In genomic region chr16:51243836-51244483, GRCh38 we compare ENCODE assay signal across 1 cellular context.
TF ChIP-seq lines count a peak whose summit lies in the region.

No MANE protein-coding gene starts in this region.

TF ChIP-seq in HepG2, 621 proteins besides CTCF, POLR2A, EP300 and RAD21 (continued from another document and continues in another):
- TF ChIP-seq, protein P1, sequence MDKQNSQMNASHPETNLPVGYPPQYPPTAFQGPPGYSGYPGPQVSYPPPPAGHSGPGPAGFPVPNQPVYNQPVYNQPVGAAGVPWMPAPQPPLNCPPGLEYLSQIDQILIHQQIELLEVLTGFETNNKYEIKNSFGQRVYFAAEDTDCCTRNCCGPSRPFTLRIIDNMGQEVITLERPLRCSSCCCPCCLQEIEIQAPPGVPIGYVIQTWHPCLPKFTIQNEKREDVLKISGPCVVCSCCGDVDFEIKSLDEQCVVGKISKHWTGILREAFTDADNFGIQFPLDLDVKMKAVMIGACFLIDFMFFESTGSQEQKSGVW (CRISPR knock-in tag; IDR thresholded peaks at IDR 0.05; ENCODE audit: borderline replicate concordance): no peak
- TF ChIP-seq DDIT3 (CRISPR knock-in tag; IDR thresholded peaks at IDR 0.05) (no peak), SP4 (CRISPR knock-in tag; IDR thresholded peaks at IDR 0.05) (no peak), ZNF512 (CRISPR knock-in tag; IDR thresholded peaks at IDR 0.05) (no peak), PAF1 (CRISPR knock-in tag; IDR thresholded peaks at IDR 0.05) (no peak), KLF13 (CRISPR knock-in tag; IDR thresholded peaks at IDR 0.05) (no peak), FOXK2 (IDR thresholded peaks at IDR 0.05) (no peak), CAMTA2 (CRISPR knock-in tag; IDR thresholded peaks at IDR 0.05; ENCODE audit: borderline replicate concordance) (no peak), THAP11 (CRISPR knock-in tag; IDR thresholded peaks at IDR 0.05) (peak; percentile 35; the same call in 1 of the 2 replicates), PHF21A (CRISPR knock-in tag; IDR thresholded peaks at IDR 0.05) (no peak), ATF7-NPFF (CRISPR knock-in tag; IDR thresholded peaks at IDR 0.05; ENCODE audit: low read depth) (no peak), ZBTB7A (CRISPR knock-in tag; IDR thresholded peaks at IDR 0.05) (no peak), ZNF17 (CRISPR knock-in tag; IDR thresholded peaks at IDR 0.05) (no peak), KDM3A (CRISPR knock-in tag; IDR thresholded peaks at IDR 0.05; ENCODE audit: low read depth) (no peak), FOXK1 (CRISPR knock-in tag; IDR thresholded peaks at IDR 0.05; ENCODE audit: borderline replicate concordance, low read depth) (peak; percentile 59; the same call in 1 of the 2 replicates), SRSF1 (optimal IDR thresholded peaks at IDR 0.05; ENCODE audit: low read depth, low read length) (no peak), EZH2 (conservative IDR thresholded peaks at IDR 0.05; ENCODE audit: low read depth, low read length) (no peak), MEF2D (CRISPR knock-in tag; IDR thresholded peaks at IDR 0.05) (0 out of 2 replicates have a peak, but pooled peaks have one; percentile 20), DPF2 (CRISPR knock-in tag; IDR thresholded peaks at IDR 0.05; ENCODE audit: borderline replicate concordance, low read depth) (peak; percentile 80), ZNF75D (CRISPR knock-in tag; IDR thresholded peaks at IDR 0.05; ENCODE audit: borderline replicate concordance) (no peak), TCF7 (IDR thresholded peaks at IDR 0.05; ENCODE audit: low read depth) (peak; percentile 68), FOXC1 (CRISPR knock-in tag; IDR thresholded peaks at IDR 0.05; ENCODE audit: borderline replicate concordance) (no peak; the same call in 1 of the 2 replicates), ISL2 (CRISPR knock-in tag; IDR thresholded peaks at IDR 0.05) (peak; percentile 89), SIX4 (CRISPR knock-in tag; IDR thresholded peaks at IDR 0.05) (no peak), MAFK (conservative IDR thresholded peaks at IDR 0.05 in 1 of 2, IDR thresholded peaks at IDR 0.05 in 1 of 2; ENCODE audit: low read length in 2 of 2) (peak in 1 of 2 experiments; percentile 25; a peak in 1 of 4 replicates), U2AF1 (optimal IDR thresholded peaks at IDR 0.05; ENCODE audit: low read depth, low read length) (no peak), ZNF124 (CRISPR knock-in tag; IDR thresholded peaks at IDR 0.05) (no peak), SMAD1 (CRISPR knock-in tag; IDR thresholded peaks at IDR 0.05; ENCODE audit: borderline replicate concordance, low read depth) (no peak), GTF3A (CRISPR knock-in tag; conservative IDR thresholded peaks at IDR 0.05) (no peak), SRF (IDR thresholded peaks at IDR 0.05; ENCODE audit: low read depth, low read length) (no peak), ZNF703 (CRISPR knock-in tag; IDR thresholded peaks at IDR 0.05; ENCODE audit: borderline replicate concordance) (peak; percentile 54; the same call in 1 of the 2 replicates), ZNF780A (CRISPR knock-in tag; IDR thresholded peaks at IDR 0.05) (no peak), ZSCAN12 (CRISPR knock-in tag; IDR thresholded peaks at IDR 0.05) (no peak), PHF20 (CRISPR knock-in tag; IDR thresholded peaks at IDR 0.05) (no peak), ZNF562 (CRISPR knock-in tag; IDR thresholded peaks at IDR 0.05; ENCODE audit: borderline replicate concordance) (no peak), ZNF878 (CRISPR knock-in tag; IDR thresholded peaks at IDR 0.05) (no peak; the same call in 1 of the 2 replicates), GRHL1 (CRISPR knock-in tag; conservative IDR thresholded peaks at IDR 0.05) (no peak), ZNF263 (CRISPR knock-in tag; IDR thresholded peaks at IDR 0.05) (no peak), SOX13 (IDR thresholded peaks at IDR 0.05) (no peak), SOX13 (CRISPR knock-in tag; conservative IDR thresholded peaks at IDR 0.05 in 1 of 2, IDR thresholded peaks at IDR 0.05 in 1 of 2) (peak in 1 of 2 experiments; percentile 85; a peak in 2 of 4 replicates), NBN (conservative IDR thresholded peaks at IDR 0.05) (no peak), ZNF230 (CRISPR knock-in tag; IDR thresholded peaks at IDR 0.05) (no peak), FOSL2 (CRISPR knock-in tag; IDR thresholded peaks at IDR 0.05) (peak; percentile 97), NFYC (CRISPR knock-in tag; IDR thresholded peaks at IDR 0.05) (no peak), ZNF746 (CRISPR knock-in tag; IDR thresholded peaks at IDR 0.05) (no peak), ZNF790 (CRISPR knock-in tag; IDR thresholded peaks at IDR 0.05; ENCODE audit: borderline replicate concordance) (no peak), CENPT (CRISPR knock-in tag; IDR thresholded peaks at IDR 0.05; ENCODE audit: low read depth) (no peak), SNAPC5 (CRISPR knock-in tag; IDR thresholded peaks at IDR 0.05; ENCODE audit: borderline replicate concordance) (no peak), TRIM24 (CRISPR knock-in tag; IDR thresholded peaks at IDR 0.05) (no peak), ZNF552 (CRISPR knock-in tag; IDR thresholded peaks at IDR 0.05; ENCODE audit: borderline replicate concordance) (no peak), ZMYM4 (CRISPR knock-in tag; IDR thresholded peaks at IDR 0.05) (0 out of 2 replicates have a peak, but pooled peaks have one; percentile 40), JUNB (CRISPR knock-in tag; IDR thresholded peaks at IDR 0.05; ENCODE audit: borderline replicate concordance) (peak; percentile 96), ZNF674 (CRISPR knock-in tag; IDR thresholded peaks at IDR 0.05; ENCODE audit: low read depth) (no peak)
- TF ChIP-seq, protein P2, sequence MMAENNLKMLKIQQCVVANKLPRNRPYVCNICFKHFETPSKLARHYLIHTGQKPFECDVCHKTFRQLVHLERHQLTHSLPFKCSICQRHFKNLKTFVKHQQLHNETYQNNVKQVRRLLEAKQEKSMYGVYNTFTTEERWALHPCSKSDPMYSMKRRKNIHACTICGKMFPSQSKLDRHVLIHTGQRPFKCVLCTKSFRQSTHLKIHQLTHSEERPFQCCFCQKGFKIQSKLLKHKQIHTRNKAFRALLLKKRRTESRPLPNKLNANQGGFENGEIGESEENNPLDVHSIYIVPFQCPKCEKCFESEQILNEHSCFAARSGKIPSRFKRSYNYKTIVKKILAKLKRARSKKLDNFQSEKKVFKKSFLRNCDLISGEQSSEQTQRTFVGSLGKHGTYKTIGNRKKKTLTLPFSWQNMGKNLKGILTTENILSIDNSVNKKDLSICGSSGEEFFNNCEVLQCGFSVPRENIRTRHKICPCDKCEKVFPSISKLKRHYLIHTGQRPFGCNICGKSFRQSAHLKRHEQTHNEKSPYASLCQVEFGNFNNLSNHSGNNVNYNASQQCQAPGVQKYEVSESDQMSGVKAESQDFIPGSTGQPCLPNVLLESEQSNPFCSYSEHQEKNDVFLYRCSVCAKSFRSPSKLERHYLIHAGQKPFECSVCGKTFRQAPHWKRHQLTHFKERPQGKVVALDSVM (CRISPR knock-in tag; IDR thresholded peaks at IDR 0.05): 0 out of 2 replicates have a peak, but pooled peaks have one; percentile 11
- TF ChIP-seq, protein P3, sequence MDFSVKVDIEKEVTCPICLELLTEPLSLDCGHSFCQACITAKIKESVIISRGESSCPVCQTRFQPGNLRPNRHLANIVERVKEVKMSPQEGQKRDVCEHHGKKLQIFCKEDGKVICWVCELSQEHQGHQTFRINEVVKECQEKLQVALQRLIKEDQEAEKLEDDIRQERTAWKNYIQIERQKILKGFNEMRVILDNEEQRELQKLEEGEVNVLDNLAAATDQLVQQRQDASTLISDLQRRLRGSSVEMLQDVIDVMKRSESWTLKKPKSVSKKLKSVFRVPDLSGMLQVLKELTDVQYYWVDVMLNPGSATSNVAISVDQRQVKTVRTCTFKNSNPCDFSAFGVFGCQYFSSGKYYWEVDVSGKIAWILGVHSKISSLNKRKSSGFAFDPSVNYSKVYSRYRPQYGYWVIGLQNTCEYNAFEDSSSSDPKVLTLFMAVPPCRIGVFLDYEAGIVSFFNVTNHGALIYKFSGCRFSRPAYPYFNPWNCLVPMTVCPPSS (IDR thresholded peaks at IDR 0.05): no peak
- TF ChIP-seq, protein P4, sequence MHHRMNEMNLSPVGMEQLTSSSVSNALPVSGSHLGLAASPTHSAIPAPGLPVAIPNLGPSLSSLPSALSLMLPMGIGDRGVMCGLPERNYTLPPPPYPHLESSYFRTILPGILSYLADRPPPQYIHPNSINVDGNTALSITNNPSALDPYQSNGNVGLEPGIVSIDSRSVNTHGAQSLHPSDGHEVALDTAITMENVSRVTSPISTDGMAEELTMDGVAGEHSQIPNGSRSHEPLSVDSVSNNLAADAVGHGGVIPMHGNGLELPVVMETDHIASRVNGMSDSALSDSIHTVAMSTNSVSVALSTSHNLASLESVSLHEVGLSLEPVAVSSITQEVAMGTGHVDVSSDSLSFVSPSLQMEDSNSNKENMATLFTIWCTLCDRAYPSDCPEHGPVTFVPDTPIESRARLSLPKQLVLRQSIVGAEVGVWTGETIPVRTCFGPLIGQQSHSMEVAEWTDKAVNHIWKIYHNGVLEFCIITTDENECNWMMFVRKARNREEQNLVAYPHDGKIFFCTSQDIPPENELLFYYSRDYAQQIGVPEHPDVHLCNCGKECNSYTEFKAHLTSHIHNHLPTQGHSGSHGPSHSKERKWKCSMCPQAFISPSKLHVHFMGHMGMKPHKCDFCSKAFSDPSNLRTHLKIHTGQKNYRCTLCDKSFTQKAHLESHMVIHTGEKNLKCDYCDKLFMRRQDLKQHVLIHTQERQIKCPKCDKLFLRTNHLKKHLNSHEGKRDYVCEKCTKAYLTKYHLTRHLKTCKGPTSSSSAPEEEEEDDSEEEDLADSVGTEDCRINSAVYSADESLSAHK (CRISPR knock-in tag; IDR thresholded peaks at IDR 0.05; ENCODE audit: borderline replicate concordance): no peak
- TF ChIP-seq, protein P5, sequence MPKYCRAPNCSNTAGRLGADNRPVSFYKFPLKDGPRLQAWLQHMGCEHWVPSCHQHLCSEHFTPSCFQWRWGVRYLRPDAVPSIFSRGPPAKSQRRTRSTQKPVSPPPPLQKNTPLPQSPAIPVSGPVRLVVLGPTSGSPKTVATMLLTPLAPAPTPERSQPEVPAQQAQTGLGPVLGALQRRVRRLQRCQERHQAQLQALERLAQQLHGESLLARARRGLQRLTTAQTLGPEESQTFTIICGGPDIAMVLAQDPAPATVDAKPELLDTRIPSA (CRISPR knock-in tag; IDR thresholded peaks at IDR 0.05; ENCODE audit: borderline replicate concordance): no peak
- TF ChIP-seq, protein P6, sequence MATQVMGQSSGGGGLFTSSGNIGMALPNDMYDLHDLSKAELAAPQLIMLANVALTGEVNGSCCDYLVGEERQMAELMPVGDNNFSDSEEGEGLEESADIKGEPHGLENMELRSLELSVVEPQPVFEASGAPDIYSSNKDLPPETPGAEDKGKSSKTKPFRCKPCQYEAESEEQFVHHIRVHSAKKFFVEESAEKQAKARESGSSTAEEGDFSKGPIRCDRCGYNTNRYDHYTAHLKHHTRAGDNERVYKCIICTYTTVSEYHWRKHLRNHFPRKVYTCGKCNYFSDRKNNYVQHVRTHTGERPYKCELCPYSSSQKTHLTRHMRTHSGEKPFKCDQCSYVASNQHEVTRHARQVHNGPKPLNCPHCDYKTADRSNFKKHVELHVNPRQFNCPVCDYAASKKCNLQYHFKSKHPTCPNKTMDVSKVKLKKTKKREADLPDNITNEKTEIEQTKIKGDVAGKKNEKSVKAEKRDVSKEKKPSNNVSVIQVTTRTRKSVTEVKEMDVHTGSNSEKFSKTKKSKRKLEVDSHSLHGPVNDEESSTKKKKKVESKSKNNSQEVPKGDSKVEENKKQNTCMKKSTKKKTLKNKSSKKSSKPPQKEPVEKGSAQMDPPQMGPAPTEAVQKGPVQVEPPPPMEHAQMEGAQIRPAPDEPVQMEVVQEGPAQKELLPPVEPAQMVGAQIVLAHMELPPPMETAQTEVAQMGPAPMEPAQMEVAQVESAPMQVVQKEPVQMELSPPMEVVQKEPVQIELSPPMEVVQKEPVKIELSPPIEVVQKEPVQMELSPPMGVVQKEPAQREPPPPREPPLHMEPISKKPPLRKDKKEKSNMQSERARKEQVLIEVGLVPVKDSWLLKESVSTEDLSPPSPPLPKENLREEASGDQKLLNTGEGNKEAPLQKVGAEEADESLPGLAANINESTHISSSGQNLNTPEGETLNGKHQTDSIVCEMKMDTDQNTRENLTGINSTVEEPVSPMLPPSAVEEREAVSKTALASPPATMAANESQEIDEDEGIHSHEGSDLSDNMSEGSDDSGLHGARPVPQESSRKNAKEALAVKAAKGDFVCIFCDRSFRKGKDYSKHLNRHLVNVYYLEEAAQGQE (IDR thresholded peaks at IDR 0.05; ENCODE audit: borderline replicate concordance in 1 of 2, low read depth in 1 of 2, low read length in 2 of 2): peak in 1 of 2 experiments; percentile 41; a peak in 1 of 4 replicates
- TF ChIP-seq, protein P7, sequence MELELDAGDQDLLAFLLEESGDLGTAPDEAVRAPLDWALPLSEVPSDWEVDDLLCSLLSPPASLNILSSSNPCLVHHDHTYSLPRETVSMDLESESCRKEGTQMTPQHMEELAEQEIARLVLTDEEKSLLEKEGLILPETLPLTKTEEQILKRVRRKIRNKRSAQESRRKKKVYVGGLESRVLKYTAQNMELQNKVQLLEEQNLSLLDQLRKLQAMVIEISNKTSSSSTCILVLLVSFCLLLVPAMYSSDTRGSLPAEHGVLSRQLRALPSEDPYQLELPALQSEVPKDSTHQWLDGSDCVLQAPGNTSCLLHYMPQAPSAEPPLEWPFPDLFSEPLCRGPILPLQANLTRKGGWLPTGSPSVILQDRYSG (CRISPR knock-in tag; IDR thresholded peaks at IDR 0.05): no peak
